26 cellular contexts compared by ENCODE assay signal in genomic region chr3:37689645-37690356, GRCh38.
A peak's percentile ranks its signal among the peaks of the same experiment; 100 is the strongest.
DNase-seq lines count a peak whose midpoint lies in the region; ATAC-seq and TF ChIP-seq lines count a peak whose summit lies in the region.
"Had no signal": no experiment of that assay in that cellular context is flagged by ENCODE, and none has a peak within 500 bp of the region (broad histone marks: within the 10 kb centered on the region; RNA-seq: fewer than 3 reads in every experiment).

No MANE protein-coding gene starts in this region.

- ATAC-seq in left lobe of liver = peak; percentile 91
- ATAC-seq: activated CD4-positive, CD25-positive, alpha-beta regulatory T cell treated with anti-CD3 and anti-CD28 coated beads, Interleukin-2, amount 50 U/mL, for 24 hours; left lung; T-helper 17 cell had no signal

- TF ChIP-seq CTCF in coronary artery (IDR thresholded peaks at IDR 0.05) = no peak

- H3K27ac ChIP-seq in coronary artery = no peak overlapping the region
- H3K27ac ChIP-seq: gastrocnemius medialis, left lung, neural progenitor cell, sigmoid colon had no signal

- no peak overlapping the region for H3K4me3 ChIP-seq in coronary artery
- H3K4me3 ChIP-seq: gastrocnemius medialis, left lung, neural progenitor cell, sigmoid colon, tibial artery had no signal

- DNase-seq in NCI-H748 (lab: John Stamatoyannopoulos, UW; ENCODE audit: unreplicated experiment) (peak; percentile 5), NCI-H748 treated with DMSO at 0.1 percent for 48 hours (lab: John Stamatoyannopoulos, UW) (no peak), NCI-H2029 treated with DMSO at 0.1 percent for 48 hours (lab: John Stamatoyannopoulos, UW) (peak; percentile 75), cerebellum (ENCODE audit: low spot score) (peak; percentile 32), left lobe of liver (ENCODE audit: low spot score) (no peak), coronary artery (ENCODE audit: low spot score) (no peak), DMS53 treated with DMSO at 0.1 percent for 48 hours (lab: John Stamatoyannopoulos, UW; ENCODE audit: unreplicated experiment) (no peak)
- no peak for DNase-seq in activated CD8-positive, alpha-beta memory T cell treated with anti-CD3 and anti-CD28 coated beads, Interleukin-2, amount 50 U/mL, for 4 hours
- DNase-seq: activated CD4-positive, alpha-beta T cell treated with anti-CD3 and anti-CD28 coated beads, Interleukin-2, amount 50 U/mL, for 48 hours; activated naive CD4-positive, alpha-beta T cell treated with Interleukin-2 at 50 U/mL for 16 hours; DMS79 treated with DMSO at 0.1 percent for 48 hours; gastrocnemius medialis; GF-D8; H9; hippocampal formation; left lung; NCI-H1436 treated with DMSO at 0.1 percent for 48 hours; NCI-H2227 treated with DMSO at 0.1 percent for 48 hours; NK-92 treated with Interleukin-12 subunit alpha and Interleukin-12 subunit beta, amount 100 ng/mL, for 24 hours; sigmoid colon; stimulated activated CD4-positive, alpha-beta T cell treated with anti-CD3 and anti-CD28 coated beads, Interleukin-12 subunit alpha, Interleukin-12 subunit beta, amount 100 ng/mL, for 4 hours; stimulated activated CD4-positive, alpha-beta T cell treated with anti-CD3 and anti-CD28 coated beads, Interleukin-2, amount 100 ng/mL, for 48 hours; T-helper 17 cell had no signal

Comparison
In these comparisons a context has a peak if more than half of its experiments do, and no peak if none do; other contexts are left out.
1. DNase-seq: peak in NCI-H748 (single experiment), NCI-H2029 treated with DMSO at 0.1 percent for 48 hours (single experiment) and cerebellum (single experiment); none in NCI-H748 treated with DMSO at 0.1 percent for 48 hours (single experiment), left lobe of liver (single experiment), coronary artery (single experiment), DMS53 treated with DMSO at 0.1 percent for 48 hours (single experiment) and activated CD8-positive, alpha-beta memory T cell treated with anti-CD3 and anti-CD28 coated beads, Interleukin-2, amount 50 U/mL, for 4 hours (single experiment).